21 cellular contexts compared by ENCODE assay signal in genomic region chr6:43178951-43179830, GRCh38. TPM values are rescaled to one million over a fixed set of nuclear protein-coding genes. Genes with fewer than 3 reads are reported as not detected.
DNase-seq lines count a peak whose midpoint lies in the region; ATAC-seq and TF ChIP-seq lines count a peak whose summit lies in the region.
"Had no signal": no experiment of that assay in that cellular context is flagged by ENCODE, and none has a peak within 500 bp of the region (broad histone marks: within the 10 kb centered on the region; RNA-seq: fewer than 3 reads in every experiment).

No MANE protein-coding gene starts in this region.

- H3K9me2 ChIP-seq in SK-N-SH = no peaks in the 10 kb centered on the region

- no peak for TF ChIP-seq RAD21 in SK-N-SH (IDR thresholded peaks at IDR 0.05; ENCODE audit: low read length)

- no CpG with 5 or more reads among the region's 20 CpGs for WGBS in neuronal stem cell (ENCODE audit: extremely low coverage in 2 of 2, insufficient read length in 2 of 2, insufficient replicate concordance in 1 of 2), 2 donors
- 93% methylated on average over 15 of the region's 20 CpGs for WGBS in SK-N-SH (ENCODE audit: low lambda C conversion rate)

- H3K79me2 ChIP-seq in SK-N-SH (ENCODE audit: insufficient read depth) = peaks cover 40% of the 10 kb centered on the region; the same call in 1 of the 2 replicates

- no peak overlapping the region for H2BK12ac ChIP-seq in neuronal stem cell (ENCODE audit: low read length)

- CTCF ChIA-PET in HEK293 (lab: Yijun Ruan, JAX) (interaction anchor here (0.6 kb wide), 1 partner anchor 128 kb away, joined by 3 read pairs; no protein-coding TSS in a partner anchor), SK-N-SH (lab: Yijun Ruan, JAX) (interaction anchor here (1.5 kb wide), 1 partner anchor 35 kb away, joined by 4 read pairs; no protein-coding TSS in a partner anchor)

- DNase-seq in CD14-positive monocyte (ENCODE audit: low spot score) (no peak), neuronal stem cell (ENCODE audit: low spot score) (no peak), SK-N-SH (no peak), COR-L47 (lab: John Stamatoyannopoulos, UW) (no peak), left colon (no peak)
- DNase-seq: ACHN; AML-193; Caco-2; CD4-positive, CD25-positive, alpha-beta regulatory T cell; GF-D8; Karpas-422; NCI-H1048; NCI-H1436; NCI-H2029 treated with DMSO at 0.1 percent for 48 hours; NCI-H2171; NCI-H526; PC-3; RPMI8226; SIG-M5 had no signal

- no peak overlapping the region for H3K14ac ChIP-seq in neuronal stem cell (ENCODE audit: low read length)

- TF ChIP-seq CTCF in CD14-positive monocyte (IDR thresholded peaks at IDR 0.05) (no peak), HEK293 (tag by site-specific recombination; IDR thresholded peaks at IDR 0.05) (no peak), SK-N-SH (IDR thresholded peaks at IDR 0.05) (no peak)

- H3K23ac ChIP-seq in neuronal stem cell (ENCODE audit: low read depth, low read length, poor library complexity) = peak overlapping the region; percentile 27

- no peaks in the 10 kb centered on the region for H3K9me3 Mint-ChIP-seq in CD14-positive monocyte
- H3K9me3 Mint-ChIP-seq in dendritic cell treated with granulocyte-macrophage colony-stimulating factor and Interleukin-4, amounts not matched to agents 40 ng/mL and 50 ng/mL, for 4 days = no peaks in the 10 kb centered on the region

- TF ChIP-seq EP300 in SK-N-SH (IDR thresholded peaks at IDR 0.05; ENCODE audit: borderline replicate concordance in 1 of 2, low read depth in 1 of 2, low read length in 1 of 2) = no peak

- H3K4me3 Mint-ChIP-seq in CD14-positive monocyte = no peak overlapping the region
- no peak overlapping the region for H3K4me3 Mint-ChIP-seq in dendritic cell treated with granulocyte-macrophage colony-stimulating factor and Interleukin-4, amounts not matched to agents 40 ng/mL and 50 ng/mL, for 4 days

- H4K8ac ChIP-seq in neuronal stem cell (ENCODE audit: low read depth, low read length) = no peak overlapping the region

- H2AK5ac ChIP-seq in neuronal stem cell (ENCODE audit: low read depth, low read length) = no peak overlapping the region

- H3K27me3 Mint-ChIP-seq in CD14-positive monocyte (ENCODE audit: low read depth in 3 of 3) = peaks cover 0 to 2% (median 0%) of the 10 kb centered on the region in 3 donors
- H3K27me3 Mint-ChIP-seq in dendritic cell treated with granulocyte-macrophage colony-stimulating factor and Interleukin-4, amounts not matched to agents 40 ng/mL and 50 ng/mL, for 4 days = no peaks in the 10 kb centered on the region
- H3K27me3 Mint-ChIP-seq: CD4-positive, CD25-positive, alpha-beta regulatory T cell had no signal

- H3K9me3 ChIP-seq in HEK293 (ENCODE audit: control insufficient read depth, insufficient read depth, low read depth, low read length) (no peaks in the 10 kb centered on the region), neuronal stem cell (replicated peaks in 1 of 2; ENCODE audit: control insufficient read depth in 2 of 2, insufficient read depth in 1 of 2, low read depth in 1 of 2, low read length in 2 of 2) (peaks cover 0 to 2% of the 10 kb centered on the region in 2 donors), SK-N-SH (no peaks in the 10 kb centered on the region)
- H3K9me3 ChIP-seq: Caco-2 had no signal

- peaks cover 2% of the 10 kb centered on the region for H3K79me1 ChIP-seq in neuronal stem cell (ENCODE audit: low read depth, low read length)

- peak overlapping the region in 4 of 7 donors; percentile 5 to 73 (median 32) for H3K27ac Mint-ChIP-seq in CD14-positive monocyte
- peak overlapping the region; percentile 21 for H3K27ac Mint-ChIP-seq in dendritic cell treated with granulocyte-macrophage colony-stimulating factor and Interleukin-4, amounts not matched to agents 40 ng/mL and 50 ng/mL, for 4 days
- H3K27ac Mint-ChIP-seq: CD4-positive, CD25-positive, alpha-beta regulatory T cell had no signal

- H3K27ac ChIP-seq in HEK293 (ENCODE audit: extremely low read depth, low read depth, low read length) (no peak overlapping the region), neuronal stem cell (replicated peaks; ENCODE audit: low read length) (no peak overlapping the region), SK-N-SH (ENCODE audit: low read depth in 2 of 2, low read length in 1 of 2) (no peak overlapping the region)

- no peak overlapping the region for H2BK5ac ChIP-seq in neuronal stem cell (ENCODE audit: low read length)

- H3K4me3 ChIP-seq in HEK293 (ENCODE audit: low read depth, low read length) (no peak overlapping the region), neuronal stem cell (ENCODE audit: low read length in 2 of 2) (no peak overlapping the region), SK-N-SH (ENCODE audit: low read depth in 2 of 2, low read length in 1 of 2) (no peak overlapping the region)

- peak overlapping the region; percentile 47 for H3K9ac ChIP-seq in neuronal stem cell (ENCODE audit: low read depth, low read length, poor library complexity)
- no peak overlapping the region for H3K9ac ChIP-seq in SK-N-SH

- ATAC-seq in left colon = no peak
- ATAC-seq: PC-3 had no signal

- H4K20me1 ChIP-seq in SK-N-SH (ENCODE audit: insufficient read depth) = peaks cover 5% of the 10 kb centered on the region; the same call in 1 of the 2 replicates

- H3K27me3 ChIP-seq in neuronal stem cell (ENCODE audit: control insufficient read depth in 3 of 3, insufficient read depth in 3 of 3, low read depth in 1 of 3, low read length in 3 of 3) (no peaks in the 10 kb centered on the region), SK-N-SH (ENCODE audit: insufficient read depth) (no peaks in the 10 kb centered on the region)

- H2AFZ ChIP-seq in neuronal stem cell (ENCODE audit: low read length) (no peak overlapping the region), SK-N-SH (ENCODE audit: low read depth) (no peak overlapping the region)

- H3K18ac ChIP-seq in neuronal stem cell (ENCODE audit: low read length) = no peak overlapping the region

- no peak overlapping the region for H3K4me2 ChIP-seq in neuronal stem cell (ENCODE audit: insufficient read depth, low read length, poor library complexity, severe bottlenecking)
- no peak overlapping the region for H3K4me2 ChIP-seq in SK-N-SH

- H4K91ac ChIP-seq in neuronal stem cell (ENCODE audit: low read depth, low read length, poor library complexity) = no peak overlapping the region

- no peak overlapping the region for H2BK120ac ChIP-seq in neuronal stem cell (ENCODE audit: low read depth, low read length)

- H3K36me3 Mint-ChIP-seq in CD14-positive monocyte = peaks cover 43 to 52% of the 10 kb centered on the region in 2 donors
- peaks cover 71% of the 10 kb centered on the region for H3K36me3 Mint-ChIP-seq in dendritic cell treated with granulocyte-macrophage colony-stimulating factor and Interleukin-4, amounts not matched to agents 40 ng/mL and 50 ng/mL, for 4 days (ENCODE audit: low read depth)

- peaks cover 25 to 57% of the 10 kb centered on the region in 2 experiments for H3K36me3 ChIP-seq in HEK293 (ENCODE audit: control insufficient read depth in 2 of 2, insufficient read depth in 1 of 2, low read length in 2 of 2)
- peaks cover 33 to 61% of the 10 kb centered on the region in 2 donors for H3K36me3 ChIP-seq in neuronal stem cell (replicated peaks in 1 of 2; ENCODE audit: control insufficient read depth in 2 of 2, insufficient read depth in 2 of 2, low read length in 2 of 2)
- peaks cover 19 to 54% of the 10 kb centered on the region in 2 experiments for H3K36me3 ChIP-seq in SK-N-SH (replicated peaks in 1 of 2; ENCODE audit: control insufficient read depth in 1 of 2, insufficient read depth in 2 of 2, low read length in 1 of 2)

- peaks cover 7% of the 10 kb centered on the region for H3K4me1 ChIP-seq in HEK293 (ENCODE audit: control insufficient read depth, insufficient read depth, low read length)
- peaks cover 10 to 16% of the 10 kb centered on the region in 2 donors for H3K4me1 ChIP-seq in neuronal stem cell (ENCODE audit: control insufficient read depth in 2 of 2, insufficient read depth in 1 of 2, low read depth in 1 of 2, low read length in 2 of 2)
- peaks cover 14 to 23% of the 10 kb centered on the region in 2 experiments for H3K4me1 ChIP-seq in SK-N-SH (ENCODE audit: control insufficient read depth in 1 of 2, insufficient read depth in 2 of 2, low read depth in 1 of 2, low read length in 1 of 2)

- POLR2A ChIA-PET in HEK293 (lab: Yijun Ruan, JAX) (interaction anchor here (0.6 to 0.7 kb wide), 3 partner anchors 12 to 257 kb away, joined by 3 to 4 read pairs (median 4); no protein-coding TSS in a partner anchor), SK-N-SH (lab: Yijun Ruan, JAX) (no interaction called here)

- peaks cover 14% of the 10 kb centered on the region for H3F3A ChIP-seq in SK-N-SH (replicated peaks; ENCODE audit: insufficient read depth)

- H3K4ac ChIP-seq in neuronal stem cell (ENCODE audit: low read length) = no peak overlapping the region

- peaks cover 41% of the 10 kb centered on the region for H3K4me1 Mint-ChIP-seq in CD14-positive monocyte
- H3K4me1 Mint-ChIP-seq in dendritic cell treated with granulocyte-macrophage colony-stimulating factor and Interleukin-4, amounts not matched to agents 40 ng/mL and 50 ng/mL, for 4 days (ENCODE audit: low read depth) = peaks cover 56% of the 10 kb centered on the region

- intact Hi-C loops in CD14-positive monocyte (cut with micrococcal nuclease) (loop anchor here in 1 of 2 donors (10.0 kb wide), 4 partner anchors 66 to 434 kb away; partner anchors contain the start of genes CUL7, KLC4, LRRC73 and MRPL2), left colon (cut with DNase I, micrococcal nuclease) (no loop called here)
- intact Hi-C loops in dendritic cell treated with granulocyte-macrophage colony-stimulating factor and Interleukin-4, amounts not matched to agents 40 ng/mL and 50 ng/mL, for 4 days (cut with micrococcal nuclease) = no loop called here

- no peak overlapping the region for H2BK15ac ChIP-seq in neuronal stem cell (ENCODE audit: low read length)

RNA-seq across cellular contexts. Expression of gene CUL9, which starts 2.8 kb away (rescaled TPM):
- 1 to 10 TPM; 2.9 to 3.8 TPM for polyA plus RNA-seq in CD14-positive monocyte
- polyA plus RNA-seq in neuronal stem cell (2013, experiment 1 of 2) = 10.3 TPM
- 11.1 TPM for polyA plus RNA-seq in neuronal stem cell (2013, experiment 2 of 2)
- 36.8 and 37.7 TPM in 2 replicates for polyA plus RNA-seq in SK-N-SH (2012; rRNA removed)
- polyA plus RNA-seq in SK-N-SH (2012; cell fraction: cytosol; rRNA removed) = 13.6 and 15.6 TPM in 2 replicates
- 241 and 294 TPM in 2 replicates for polyA plus RNA-seq in SK-N-SH (2012; cell fraction: nucleus; rRNA removed)
- 10 to 100 TPM; 31.4 to 41.8 TPM for total RNA-seq in left colon

RNA-seq across cellular contexts. Expression of gene SRF, which starts 8.1 kb away (rescaled TPM):
- polyA plus RNA-seq in CD14-positive monocyte (1 to 10 TPM; 3.6 to 3.8 TPM), SK-N-SH (2012; rRNA removed) (31.7 and 33.8 TPM in 2 replicates)
- 33.8 TPM for polyA plus RNA-seq in neuronal stem cell (2013, experiment 1 of 2)
- 33.2 TPM for polyA plus RNA-seq in neuronal stem cell (2013, experiment 2 of 2)
- 19.6 and 25.8 TPM in 2 replicates for polyA plus RNA-seq in SK-N-SH (2012; cell fraction: cytosol; rRNA removed)
- 31.2 and 32.7 TPM in 2 replicates for polyA plus RNA-seq in SK-N-SH (2012; cell fraction: nucleus; rRNA removed)
- total RNA-seq in left colon = 10 to 100 TPM; 22.8 to 30.1 TPM

RNA-seq across cellular contexts. Expression of gene DNPH1, which starts 50.1 kb away (rescaled TPM):
- polyA plus RNA-seq in CD14-positive monocyte (10 to 100 TPM; 42.7 to 55.4 TPM), SK-N-SH (2012; rRNA removed) (263 and 287 TPM in 2 replicates)
- polyA plus RNA-seq in neuronal stem cell (2013, experiment 1 of 2) = 110 TPM
- polyA plus RNA-seq in neuronal stem cell (2013, experiment 2 of 2) = 110 TPM
- polyA plus RNA-seq in SK-N-SH (2012; cell fraction: cytosol; rRNA removed) = 156 and 218 TPM in 2 replicates
- polyA plus RNA-seq in SK-N-SH (2012; cell fraction: nucleus; rRNA removed) = 107 and 171 TPM in 2 replicates
- 10 to 100 TPM; 65.7 to 67.3 TPM for total RNA-seq in left colon
